Comparison of ENCODE assay signal across 8 cellular contexts in genomic region chr6:29651413-29652197, GRCh38. TPM values are rescaled to one million over a fixed set of nuclear protein-coding genes. Genes with fewer than 3 reads are reported as not detected.
DNase-seq lines count a peak whose midpoint lies in the region; ATAC-seq and TF ChIP-seq lines count a peak whose summit lies in the region.

No MANE protein-coding gene starts in this region.

- peak; percentile 74 for TF ChIP-seq CTCF in CD8-positive, alpha-beta T cell (IDR thresholded peaks at IDR 0.05)
- peak; percentile 44 for TF ChIP-seq CTCF in HFF-Myc (IDR thresholded peaks at IDR 0.05; ENCODE audit: low read depth, low read length, missing control alignments)
- TF ChIP-seq CTCF in fibroblast of villous mesenchyme (IDR thresholded peaks at IDR 0.05; ENCODE audit: insufficient read depth, low read depth, low read length): peak; percentile 65
- peak; percentile 50 to 55 for TF ChIP-seq CTCF in tibial artery (IDR thresholded peaks at IDR 0.05)

- no peak overlapping the region for H3K27ac Mint-ChIP-seq in CD8-positive, alpha-beta T cell

- H3K27me3 Mint-ChIP-seq in CD8-positive, alpha-beta T cell (ENCODE audit: low read depth): peaks cover 12% of the 10 kb centered on the region

- POLR2A ChIA-PET in CD8-positive, alpha-beta T cell (lab: Charles Lee): no interaction called here

- no peak overlapping the region for H3K4me3 Mint-ChIP-seq in CD8-positive, alpha-beta T cell

- intact Hi-C loops in CD8-positive, alpha-beta T cell (cut with DNase I, micrococcal nuclease): loop anchor here (2.0 to 5.0 kb wide), 4 partner anchors 56 to 416 kb away; partner anchors contain the start of gene PPP1R11 (in 1 of the 2)
- intact Hi-C loops in tibial artery (cut with DNase I; ENCODE audit: low total_unique reads): no loop called here

- ATAC-seq in CD8-positive, alpha-beta T cell: no peak
- ATAC-seq in HG02610 (IDR thresholded peaks at IDR 0.05; ENCODE audit: unreplicated experiment) (no peak), HG02642 (IDR thresholded peaks at IDR 0.05; ENCODE audit: poor library complexity, unreplicated experiment) (no peak)

- no peaks in the 10 kb centered on the region for H3K9me3 ChIP-seq in CD8-positive, alpha-beta T cell (ENCODE audit: low read length)
- no peaks in the 10 kb centered on the region for H3K9me3 ChIP-seq in tibial artery

- peaks cover 13% of the 10 kb centered on the region for H3K4me1 Mint-ChIP-seq in CD8-positive, alpha-beta T cell (ENCODE audit: low read depth)

- peaks cover 2% of the 10 kb centered on the region for H3K36me3 Mint-ChIP-seq in CD8-positive, alpha-beta T cell

- H3K4me3 ChIP-seq in CD8-positive, alpha-beta T cell (ENCODE audit: low read depth, low read length): no peak overlapping the region
- H3K4me3 ChIP-seq in HFF-Myc (replicated peaks; ENCODE audit: low read depth, low read length) (no peak overlapping the region), fibroblast of villous mesenchyme (ENCODE audit: low read depth, low read length) (no peak overlapping the region), tibial artery (no peak overlapping the region)

- H3K4me1 ChIP-seq in CD8-positive, alpha-beta T cell (ENCODE audit: insufficient read depth, low read length): peaks cover 12% of the 10 kb centered on the region
- H3K4me1 ChIP-seq in tibial artery: peaks cover 0 to 31% (median 13%) of the 10 kb centered on the region in 4 donors

- no peak for DNase-seq in CD8-positive, alpha-beta T cell
- DNase-seq in HFF-Myc (ENCODE audit: extremely low read depth, low read depth) (no peak), SK-N-DZ (ENCODE audit: low spot score) (peak; percentile 42), fibroblast of villous mesenchyme (ENCODE audit: low read depth) (peak; percentile 47), tibial artery (no peak), NCI-H2029 treated with DMSO at 0.1 percent for 48 hours (lab: John Stamatoyannopoulos, UW) (no peak)

- peaks cover 3% of the 10 kb centered on the region for H3K27me3 ChIP-seq in CD8-positive, alpha-beta T cell (ENCODE audit: insufficient read depth, low read length)
- no peaks in the 10 kb centered on the region for H3K27me3 ChIP-seq in tibial artery

- no peaks in the 10 kb centered on the region for H3K36me3 ChIP-seq in CD8-positive, alpha-beta T cell (ENCODE audit: insufficient read depth, low read length)
- no peaks in the 10 kb centered on the region for H3K36me3 ChIP-seq in tibial artery

- no peak overlapping the region for H3K27ac ChIP-seq in CD8-positive, alpha-beta T cell (ENCODE audit: low read depth, low read length)
- no peak overlapping the region for H3K27ac ChIP-seq in tibial artery

- H3K9me3 Mint-ChIP-seq in CD8-positive, alpha-beta T cell: no peaks in the 10 kb centered on the region

- CTCF ChIA-PET in CD8-positive, alpha-beta T cell (lab: Charles Lee): interaction anchor here (0.6 to 7.3 kb wide), 12 partner anchors 11 to 1049 kb away, joined by 3 to 101 read pairs (median 5); no protein-coding TSS in a partner anchor

RNA-seq across cellular contexts. Expression of gene MOG, which starts 5.3 kb away (rescaled TPM):
- total RNA-seq in CD8-positive, alpha-beta T cell: not detected
- not detected in 2 replicates for polyA plus RNA-seq in SK-N-DZ (2014; cell fraction: cytosol; rRNA removed)
- not detected in 2 replicates for polyA plus RNA-seq in SK-N-DZ (2014; cell fraction: nucleus; rRNA removed)
- total RNA-seq in fibroblast of villous mesenchyme: not detected in 2 replicates

RNA-seq across cellular contexts. Expression of gene GABBR1, which starts 18.6 kb away (rescaled TPM):
- 10 to 100 TPM; 21.8 to 24.2 TPM for total RNA-seq in CD8-positive, alpha-beta T cell
- polyA plus RNA-seq in SK-N-DZ (2014; cell fraction: cytosol; rRNA removed): 8.3 and 10.0 TPM in 2 replicates
- polyA plus RNA-seq in SK-N-DZ (2014; cell fraction: nucleus; rRNA removed): 73.7 and 120 TPM in 2 replicates
- total RNA-seq in fibroblast of villous mesenchyme: 12.5 and 13.9 TPM in 2 replicates

RNA-seq across cellular contexts. Expression of gene ZFP57, which starts 29.3 kb away (rescaled TPM):
- total RNA-seq in CD8-positive, alpha-beta T cell: not detected
- polyA plus RNA-seq in SK-N-DZ (2014; cell fraction: cytosol; rRNA removed): not detected in 2 replicates
- not detected in 2 replicates for polyA plus RNA-seq in SK-N-DZ (2014; cell fraction: nucleus; rRNA removed)
- total RNA-seq in fibroblast of villous mesenchyme: 0.32 TPM in 1 of 2 replicates, not detected in the other

Comparison
In these comparisons a context has a peak if more than half of its experiments do, and no peak if none do; other contexts are left out.
1. DNase-seq: peak in SK-N-DZ (single experiment) and fibroblast of villous mesenchyme (single experiment); none in CD8-positive, alpha-beta T cell (0 of 7), HFF-Myc (single experiment), tibial artery (0 of 2) and NCI-H2029 treated with DMSO at 0.1 percent for 48 hours (single experiment).
2. Peak in every context shown above with its lines, with median percentiles within 50 percentile points of each other: CTCF ChIP-seq.